Comparison of ENCODE assay signal across 7 cellular contexts in the genomic region with DNA sequence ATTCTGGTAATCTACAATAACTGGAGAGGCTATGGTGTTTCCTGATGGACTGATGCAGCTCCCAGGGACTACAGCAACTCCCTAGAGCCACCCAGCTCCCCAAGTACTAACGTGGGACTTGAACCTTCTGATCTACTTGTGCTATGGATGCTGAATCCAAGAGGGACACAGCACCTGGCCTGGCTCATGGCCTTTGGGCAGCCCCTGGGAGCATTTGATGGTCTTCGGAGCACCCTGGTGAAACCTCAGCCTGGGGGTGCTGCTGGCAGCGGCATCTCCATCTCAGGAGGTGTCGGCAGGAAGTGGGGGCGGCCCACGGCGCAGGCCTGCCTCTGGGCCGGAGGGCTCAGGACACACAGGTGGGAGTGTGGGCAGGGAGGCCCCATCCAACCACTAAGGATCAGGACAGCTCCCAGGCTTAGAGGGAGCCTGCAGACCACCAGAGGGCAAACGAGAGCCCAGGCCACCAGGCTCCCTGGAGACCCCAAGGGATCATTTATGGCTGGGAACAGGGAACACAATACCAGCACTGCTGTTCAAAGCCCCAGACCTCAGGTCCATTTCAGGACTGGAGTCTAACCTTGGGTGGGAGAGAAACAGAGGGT. TPM values are rescaled to one million over a fixed set of nuclear protein-coding genes. Genes with fewer than 3 reads are reported as not detected.
A peak's percentile ranks its signal among the peaks of the same experiment; 100 is the strongest.
DNase-seq lines count a peak whose midpoint lies in the region; ATAC-seq and TF ChIP-seq lines count a peak whose summit lies in the region.
"Had no signal": no experiment of that assay in that cellular context is flagged by ENCODE, and none has a peak within 500 bp of the region (broad histone marks: within the 10 kb centered on the region; RNA-seq: fewer than 3 reads in every experiment).

No MANE protein-coding gene starts in this region.

- H3K36me3 Mint-ChIP-seq in activated T-helper 2 cell treated with anti-CD3 and anti-CD28 coated beads, Interferon-gamma antibody, Interleukin-2, Interleukin-4, amounts not matched to agents 10 μg/mL and 5 μg/mL and 100 μg/mL, durations not matched to agents 14 hours and 24 hours and 36 hours (ENCODE audit: low read depth): peaks cover 74% of the 10 kb centered on the region

- H3K4me3 Mint-ChIP-seq in activated T-helper 2 cell treated with anti-CD3 and anti-CD28 coated beads, Interferon-gamma antibody, Interleukin-2, Interleukin-4, amounts not matched to agents 10 μg/mL and 5 μg/mL and 100 μg/mL, durations not matched to agents 14 hours and 24 hours and 36 hours (ENCODE audit: low read depth): peak overlapping the region; percentile 51

- H3K4me3 ChIP-seq in GM12864 (ENCODE audit: low read depth, low read length): peak overlapping the region; percentile 52

- ATAC-seq in HG03175 (IDR thresholded peaks at IDR 0.05; ENCODE audit: unreplicated experiment) (no peak), HG02938 (IDR thresholded peaks at IDR 0.05; ENCODE audit: unreplicated experiment) (no peak)

- no peaks in the 10 kb centered on the region for H3K27me3 Mint-ChIP-seq in activated T-helper 2 cell treated with anti-CD3 and anti-CD28 coated beads, Interferon-gamma antibody, Interleukin-2, Interleukin-4, amounts not matched to agents 10 μg/mL and 5 μg/mL and 100 μg/mL, durations not matched to agents 14 hours and 24 hours and 36 hours (ENCODE audit: low read depth)

- intact Hi-C loops in activated T-helper 2 cell treated with anti-CD3 and anti-CD28 coated beads, Interferon-gamma antibody, Interleukin-2, Interleukin-4, amounts not matched to agents 10 μg/mL and 5 μg/mL and 100 μg/mL, durations not matched to agents 14 hours and 24 hours and 36 hours (cut with micrococcal nuclease): loop anchor here (1.0 to 10.0 kb wide), 2 partner anchors 10 to 625 kb away; a partner anchor contains a TSS

- H3K27ac Mint-ChIP-seq in activated T-helper 2 cell treated with anti-CD3 and anti-CD28 coated beads, Interferon-gamma antibody, Interleukin-2, Interleukin-4, amounts not matched to agents 10 μg/mL and 5 μg/mL and 100 μg/mL, durations not matched to agents 14 hours and 24 hours and 36 hours: peak overlapping the region; percentile 67

- peak; percentile 60 for TF ChIP-seq CTCF in GM12864 (IDR thresholded peaks at IDR 0.05; ENCODE audit: low read depth, low read length, missing control alignments)

- peaks cover 13% of the 10 kb centered on the region for H3K9me3 Mint-ChIP-seq in activated T-helper 2 cell treated with anti-CD3 and anti-CD28 coated beads, Interferon-gamma antibody, Interleukin-2, Interleukin-4, amounts not matched to agents 10 μg/mL and 5 μg/mL and 100 μg/mL, durations not matched to agents 14 hours and 24 hours and 36 hours

- DNase-seq in GM12864 (ENCODE audit: low read depth) (no peak), myocyte (ENCODE audit: low read depth) (peak; percentile 68), NCI-H748 (lab: John Stamatoyannopoulos, UW; ENCODE audit: unreplicated experiment) (no peak)
- no peak for DNase-seq in activated T-helper 2 cell treated with anti-CD3 and anti-CD28 coated beads, Interferon-gamma antibody, Interleukin-2, Interleukin-4, amounts not matched to agents 10 μg/mL and 5 μg/mL and 100 μg/mL, durations not matched to agents 14 hours and 24 hours and 36 hours (ENCODE audit: low spot score)

- H3K4me1 Mint-ChIP-seq in activated T-helper 2 cell treated with anti-CD3 and anti-CD28 coated beads, Interferon-gamma antibody, Interleukin-2, Interleukin-4, amounts not matched to agents 10 μg/mL and 5 μg/mL and 100 μg/mL, durations not matched to agents 14 hours and 24 hours and 36 hours (ENCODE audit: low read depth): peaks cover 68% of the 10 kb centered on the region

RNA-seq across cellular contexts. Expression of a gene that starts 8.7 kb away (rescaled TPM):
- total RNA-seq in activated T-helper 2 cell treated with anti-CD3 and anti-CD28 coated beads, Interferon-gamma antibody, Interleukin-2, Interleukin-4, amounts not matched to agents 10 μg/mL and 5 μg/mL and 100 μg/mL, durations not matched to agents 14 hours and 24 hours and 36 hours: 107 TPM in 2 replicates
- total RNA-seq in myocyte: 58.0 and 60.4 TPM in 2 replicates
- 59.5 TPM for polyA plus RNA-seq in myocyte (2012)

RNA-seq across cellular contexts. Expression of a gene that starts 25.2 kb away (rescaled TPM):
- 0.07 and 0.32 TPM in 2 replicates for total RNA-seq in activated T-helper 2 cell treated with anti-CD3 and anti-CD28 coated beads, Interferon-gamma antibody, Interleukin-2, Interleukin-4, amounts not matched to agents 10 μg/mL and 5 μg/mL and 100 μg/mL, durations not matched to agents 14 hours and 24 hours and 36 hours
- total RNA-seq in myocyte: 0.62 and 2.0 TPM in 2 replicates
- polyA plus RNA-seq in myocyte (2012): 0.61 TPM
- polyA plus RNA-seq: neural cell had no signal

RNA-seq across cellular contexts. Expression of a gene that starts 47.3 kb away (rescaled TPM):
- total RNA-seq in activated T-helper 2 cell treated with anti-CD3 and anti-CD28 coated beads, Interferon-gamma antibody, Interleukin-2, Interleukin-4, amounts not matched to agents 10 μg/mL and 5 μg/mL and 100 μg/mL, durations not matched to agents 14 hours and 24 hours and 36 hours: 20.7 and 26.1 TPM in 2 replicates
- 14.1 and 20.4 TPM in 2 replicates for total RNA-seq in myocyte
- polyA plus RNA-seq in myocyte (2012): 12.8 TPM

RNA-seq across cellular contexts. Expression of a gene that starts 54.8 kb away (rescaled TPM):
- 13.6 and 16.1 TPM in 2 replicates for total RNA-seq in activated T-helper 2 cell treated with anti-CD3 and anti-CD28 coated beads, Interferon-gamma antibody, Interleukin-2, Interleukin-4, amounts not matched to agents 10 μg/mL and 5 μg/mL and 100 μg/mL, durations not matched to agents 14 hours and 24 hours and 36 hours
- 32.1 and 39.0 TPM in 2 replicates for total RNA-seq in myocyte
- polyA plus RNA-seq in myocyte (2012): 32.1 TPM

RNA-seq across cellular contexts. Expression of a gene that starts 59.3 kb away (rescaled TPM):
- 46.2 and 47.2 TPM in 2 replicates for total RNA-seq in activated T-helper 2 cell treated with anti-CD3 and anti-CD28 coated beads, Interferon-gamma antibody, Interleukin-2, Interleukin-4, amounts not matched to agents 10 μg/mL and 5 μg/mL and 100 μg/mL, durations not matched to agents 14 hours and 24 hours and 36 hours
- 10.5 and 13.7 TPM in 2 replicates for total RNA-seq in myocyte
- polyA plus RNA-seq in myocyte (2012): 20.6 TPM
